ENCODE assay signal across 8 cellular contexts in the genomic region with DNA sequence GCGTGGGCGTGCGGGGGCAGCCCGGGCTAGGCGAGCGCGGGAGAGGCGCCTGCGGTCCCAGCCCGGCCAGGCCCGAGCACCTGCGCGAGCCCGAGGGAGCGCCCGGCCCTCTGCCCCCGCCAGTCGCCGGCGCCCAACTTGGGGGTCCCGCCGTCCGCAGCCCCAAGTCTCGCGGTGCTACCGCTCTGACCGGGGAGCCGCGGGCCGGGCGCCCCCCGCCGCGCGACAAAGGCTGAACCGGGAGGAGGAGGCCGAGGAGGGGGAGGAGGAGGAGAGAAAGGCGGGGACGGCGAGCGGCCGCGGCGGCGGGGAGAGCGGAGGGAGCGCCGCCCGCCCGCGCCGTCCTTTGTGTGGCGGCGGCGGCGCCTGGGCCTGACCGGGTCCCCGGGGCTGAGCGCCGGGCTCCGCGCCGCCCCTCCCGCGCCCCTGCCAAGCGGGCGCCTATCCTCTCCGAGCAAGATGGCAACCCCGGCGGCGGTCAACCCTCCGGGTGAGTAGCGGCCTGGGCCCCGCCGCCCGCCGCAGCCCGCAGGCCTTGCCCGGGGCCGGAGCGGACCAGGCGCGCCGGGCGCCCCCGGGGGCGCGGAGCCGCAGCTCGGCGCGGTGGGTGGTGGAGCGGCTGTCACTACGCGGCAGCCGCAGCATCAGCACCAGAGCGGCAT. TPM values are rescaled to one million over a fixed set of nuclear protein-coding genes. Genes with fewer than 3 reads are reported as not detected.
A peak's percentile ranks its signal among the peaks of the same experiment; 100 is the strongest.
DNase-seq lines count a peak whose midpoint lies in the region; ATAC-seq, FAIRE-seq and TF ChIP-seq lines count a peak whose summit lies in the region.

Gene ARNT2, plus strand, starts transcription at position 326 of the 662 bp plus-strand sequence. Its CDS starts 134 bp downstream, at position 460.

- peak; percentile 25 for DNase-seq in GM12891 (ENCODE audit: insufficient read length, low spot score)
- DNase-seq in NCI-H748 (lab: John Stamatoyannopoulos, UW; ENCODE audit: unreplicated experiment): peak; percentile 60
- DNase-seq in ecto neural progenitor cell (ENCODE audit: low spot score): peak; percentile 78
- DNase-seq in midbrain (lab: John Stamatoyannopoulos, UW): peak; percentile 77
- DNase-seq in urothelium cell line (ENCODE audit: low spot score): peak; percentile 63
- no peak for DNase-seq in stimulated activated CD4-positive, alpha-beta T cell treated with anti-CD3 and anti-CD28 coated beads, Interleukin-4, amount 100 ng/mL, for 24 hours
- DNase-seq in middle frontal gyrus (ENCODE audit: extremely low spot score, low spot score): no peak

- FAIRE-seq in GM12891 (lab: Jason Lieb, UNC) (no peak), urothelium cell line (lab: Jason Lieb, UNC) (peak; percentile 20)

- no peak for TF ChIP-seq POLR2A in GM12891 (IDR thresholded peaks at IDR 0.05; ENCODE audit: low read depth, low read length)

- ATAC-seq in HG03139 (IDR thresholded peaks at IDR 0.05; ENCODE audit: unreplicated experiment): no peak

TF ChIP-seq in GM12891, 5 proteins besides CTCF, POLR2A, EP300 and RAD21:
- TF ChIP-seq TAF1 (IDR thresholded peaks at IDR 0.05; ENCODE audit: low read depth, low read length) (no peak), PAX5 (IDR thresholded peaks at IDR 0.05; ENCODE audit: insufficient read depth, low read length, severe bottlenecking) (no peak), SPI1 (IDR thresholded peaks at IDR 0.05; ENCODE audit: low read depth, low read length) (no peak), POLR2AphosphoS5 (IDR thresholded peaks at IDR 0.05; ENCODE audit: low read depth, low read length) (no peak), POU2F2 (IDR thresholded peaks at IDR 0.05; ENCODE audit: low read depth, low read length) (no peak)
TF ChIP-seq in GM12891: peak in this region for 0.

RNA-seq across cellular contexts. Expression of gene ARNT2, which starts in this region (rescaled TPM):
- 0.21 TPM for polyA plus RNA-seq in GM12891 (2012; ENCODE audit: low read depth, missing spikeins)

Comparison
In these comparisons a context has a peak if more than half of its experiments do, and no peak if none do; other contexts are left out.
1. DNase-seq: peak in GM12891 (single experiment), NCI-H748 (single experiment), ecto neural progenitor cell (single experiment), midbrain (single experiment) and urothelium cell line (single experiment); none in stimulated activated CD4-positive, alpha-beta T cell treated with anti-CD3 and anti-CD28 coated beads, Interleukin-4, amount 100 ng/mL, for 24 hours (single experiment) and middle frontal gyrus (single experiment).